10 cellular contexts compared by ENCODE assay signal in the genomic region with DNA sequence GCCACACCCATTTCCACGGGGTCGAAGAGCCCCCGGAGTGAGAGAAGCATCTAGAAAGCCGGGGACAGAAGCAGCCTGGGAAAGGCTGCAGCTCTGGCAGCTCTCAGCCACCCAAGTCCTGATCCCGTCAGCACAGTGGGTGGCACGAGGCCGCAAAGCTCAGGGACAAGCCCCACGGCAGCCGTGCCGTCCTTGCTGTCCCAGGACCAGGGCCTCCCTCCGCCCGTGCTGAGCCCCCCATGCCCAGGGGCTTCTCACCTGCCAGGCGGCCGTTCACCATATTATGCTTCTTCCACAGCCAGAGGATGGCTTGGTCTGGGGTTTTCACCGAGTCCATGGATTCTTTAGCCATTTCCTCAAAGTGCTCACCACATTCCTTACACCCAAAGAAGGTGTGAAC. TPM values are rescaled to one million over a fixed set of nuclear protein-coding genes. Genes with fewer than 3 reads are reported as not detected.
"Had no signal": no experiment of that assay in that cellular context is flagged by ENCODE, and none has a peak within 500 bp of the region (broad histone marks: within the 10 kb centered on the region; RNA-seq: fewer than 3 reads in every experiment).

No MANE protein-coding gene starts in this region.

- DNase-seq: IMR-90, KBM-7, KG1 had no signal

- H3K9me3 Mint-ChIP-seq: IgD-negative memory B cell had no signal

- ATAC-seq: HepG2, K562 had no signal

- H3K4me3 ChIP-seq: K562 had no signal

- H3K27ac ChIP-seq: HL-60, KMS-11 had no signal

RNA-seq across cellular contexts. Expression of a gene that starts 6.1 kb away (rescaled TPM):
- total RNA-seq: HepG2, HT-29, HT1080, IMR-90 had no signal
- polyA plus RNA-seq: HepG2, IgD-negative memory B cell, IMR-90, K562 had no signal
